Comparison of ENCODE assay signal across 1 cellular context in the genomic region with DNA sequence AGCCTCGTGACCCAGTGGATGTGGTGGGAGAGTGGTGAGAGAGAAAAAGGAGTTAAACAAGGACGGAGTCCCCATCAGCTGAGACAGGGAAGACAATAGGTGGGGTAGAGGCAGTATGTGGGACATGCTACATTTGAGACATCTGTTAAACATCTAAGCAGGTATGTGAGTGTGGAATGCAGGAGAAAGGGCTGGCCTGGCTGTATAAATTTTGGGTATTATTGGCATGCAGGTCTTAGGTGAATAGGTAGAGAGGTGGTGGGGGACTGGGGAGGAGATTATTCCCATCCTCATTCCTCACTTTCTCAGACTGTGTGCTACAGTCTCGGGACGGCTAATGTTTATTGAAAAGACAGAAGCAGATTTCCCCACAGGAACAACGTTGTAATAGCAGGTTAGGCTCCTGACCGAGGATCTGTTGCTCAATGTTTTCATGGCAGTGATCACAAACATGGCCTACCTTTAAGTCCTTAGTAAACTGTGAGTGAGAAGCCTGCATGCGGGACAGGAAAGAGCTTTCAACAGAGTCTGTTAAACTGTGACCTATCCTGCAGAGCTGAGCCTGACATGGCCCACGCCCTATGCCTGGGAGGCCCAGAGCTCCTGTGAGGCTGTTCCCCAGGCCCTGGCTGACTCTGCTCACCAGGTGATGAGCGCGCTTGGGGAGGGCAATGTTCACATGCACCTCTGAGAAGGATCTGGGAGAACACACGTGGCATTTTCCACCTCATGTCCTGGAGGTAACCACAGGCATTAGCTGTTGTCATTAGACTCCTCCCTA.
TF ChIP-seq lines count a peak whose summit lies in the region.

No MANE protein-coding gene starts in this region.

TF ChIP-seq in HepG2, 621 proteins besides CTCF, POLR2A, EP300 and RAD21:
- TF ChIP-seq ZIK1 (CRISPR knock-in tag; IDR thresholded peaks at IDR 0.05; ENCODE audit: borderline replicate concordance, low read depth) (no peak), CEBPB (IDR thresholded peaks at IDR 0.05; ENCODE audit: borderline replicate concordance, low read depth, low read length) (peak; percentile 70), CEBPG (CRISPR knock-in tag; IDR thresholded peaks at IDR 0.05) (peak; percentile 58), CAMTA2 (CRISPR knock-in tag; IDR thresholded peaks at IDR 0.05; ENCODE audit: borderline replicate concordance) (no peak), AFF4 (CRISPR knock-in tag; IDR thresholded peaks at IDR 0.05) (no peak), SETDB1 (CRISPR knock-in tag; IDR thresholded peaks at IDR 0.05; ENCODE audit: borderline replicate concordance) (no peak), TCF7 (IDR thresholded peaks at IDR 0.05; ENCODE audit: low read depth) (no peak), PRMT3 (CRISPR knock-in tag; IDR thresholded peaks at IDR 0.05; ENCODE audit: borderline replicate concordance, low read depth) (no peak), EEA1 (CRISPR knock-in tag; IDR thresholded peaks at IDR 0.05; ENCODE audit: borderline replicate concordance) (no peak), ZSCAN31 (CRISPR knock-in tag; IDR thresholded peaks at IDR 0.05; ENCODE audit: low read depth) (no peak), ZNF44 (CRISPR knock-in tag; IDR thresholded peaks at IDR 0.05) (no peak), ZNF432 (CRISPR knock-in tag; IDR thresholded peaks at IDR 0.05; ENCODE audit: borderline replicate concordance) (no peak)
- TF ChIP-seq, protein P1, sequence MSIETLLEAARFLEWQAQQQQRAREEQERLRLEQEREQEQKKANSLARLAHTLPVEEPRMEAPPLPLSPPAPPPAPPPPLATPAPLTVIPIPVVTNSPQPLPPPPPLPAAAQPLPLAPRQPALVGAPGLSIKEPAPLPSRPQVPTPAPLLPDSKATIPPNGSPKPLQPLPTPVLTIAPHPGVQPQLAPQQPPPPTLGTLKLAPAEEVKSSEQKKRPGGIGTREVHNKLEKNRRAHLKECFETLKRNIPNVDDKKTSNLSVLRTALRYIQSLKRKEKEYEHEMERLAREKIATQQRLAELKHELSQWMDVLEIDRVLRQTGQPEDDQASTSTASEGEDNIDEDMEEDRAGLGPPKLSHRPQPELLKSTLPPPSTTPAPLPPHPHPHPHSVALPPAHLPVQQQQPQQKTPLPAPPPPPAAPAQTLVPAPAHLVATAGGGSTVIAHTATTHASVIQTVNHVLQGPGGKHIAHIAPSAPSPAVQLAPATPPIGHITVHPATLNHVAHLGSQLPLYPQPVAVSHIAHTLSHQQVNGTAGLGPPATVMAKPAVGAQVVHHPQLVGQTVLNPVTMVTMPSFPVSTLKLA (IDR thresholded peaks at IDR 0.05) = 0 out of 2 replicates have a peak, but pooled peaks have one; percentile 19
- TF ChIP-seq, protein P2, sequence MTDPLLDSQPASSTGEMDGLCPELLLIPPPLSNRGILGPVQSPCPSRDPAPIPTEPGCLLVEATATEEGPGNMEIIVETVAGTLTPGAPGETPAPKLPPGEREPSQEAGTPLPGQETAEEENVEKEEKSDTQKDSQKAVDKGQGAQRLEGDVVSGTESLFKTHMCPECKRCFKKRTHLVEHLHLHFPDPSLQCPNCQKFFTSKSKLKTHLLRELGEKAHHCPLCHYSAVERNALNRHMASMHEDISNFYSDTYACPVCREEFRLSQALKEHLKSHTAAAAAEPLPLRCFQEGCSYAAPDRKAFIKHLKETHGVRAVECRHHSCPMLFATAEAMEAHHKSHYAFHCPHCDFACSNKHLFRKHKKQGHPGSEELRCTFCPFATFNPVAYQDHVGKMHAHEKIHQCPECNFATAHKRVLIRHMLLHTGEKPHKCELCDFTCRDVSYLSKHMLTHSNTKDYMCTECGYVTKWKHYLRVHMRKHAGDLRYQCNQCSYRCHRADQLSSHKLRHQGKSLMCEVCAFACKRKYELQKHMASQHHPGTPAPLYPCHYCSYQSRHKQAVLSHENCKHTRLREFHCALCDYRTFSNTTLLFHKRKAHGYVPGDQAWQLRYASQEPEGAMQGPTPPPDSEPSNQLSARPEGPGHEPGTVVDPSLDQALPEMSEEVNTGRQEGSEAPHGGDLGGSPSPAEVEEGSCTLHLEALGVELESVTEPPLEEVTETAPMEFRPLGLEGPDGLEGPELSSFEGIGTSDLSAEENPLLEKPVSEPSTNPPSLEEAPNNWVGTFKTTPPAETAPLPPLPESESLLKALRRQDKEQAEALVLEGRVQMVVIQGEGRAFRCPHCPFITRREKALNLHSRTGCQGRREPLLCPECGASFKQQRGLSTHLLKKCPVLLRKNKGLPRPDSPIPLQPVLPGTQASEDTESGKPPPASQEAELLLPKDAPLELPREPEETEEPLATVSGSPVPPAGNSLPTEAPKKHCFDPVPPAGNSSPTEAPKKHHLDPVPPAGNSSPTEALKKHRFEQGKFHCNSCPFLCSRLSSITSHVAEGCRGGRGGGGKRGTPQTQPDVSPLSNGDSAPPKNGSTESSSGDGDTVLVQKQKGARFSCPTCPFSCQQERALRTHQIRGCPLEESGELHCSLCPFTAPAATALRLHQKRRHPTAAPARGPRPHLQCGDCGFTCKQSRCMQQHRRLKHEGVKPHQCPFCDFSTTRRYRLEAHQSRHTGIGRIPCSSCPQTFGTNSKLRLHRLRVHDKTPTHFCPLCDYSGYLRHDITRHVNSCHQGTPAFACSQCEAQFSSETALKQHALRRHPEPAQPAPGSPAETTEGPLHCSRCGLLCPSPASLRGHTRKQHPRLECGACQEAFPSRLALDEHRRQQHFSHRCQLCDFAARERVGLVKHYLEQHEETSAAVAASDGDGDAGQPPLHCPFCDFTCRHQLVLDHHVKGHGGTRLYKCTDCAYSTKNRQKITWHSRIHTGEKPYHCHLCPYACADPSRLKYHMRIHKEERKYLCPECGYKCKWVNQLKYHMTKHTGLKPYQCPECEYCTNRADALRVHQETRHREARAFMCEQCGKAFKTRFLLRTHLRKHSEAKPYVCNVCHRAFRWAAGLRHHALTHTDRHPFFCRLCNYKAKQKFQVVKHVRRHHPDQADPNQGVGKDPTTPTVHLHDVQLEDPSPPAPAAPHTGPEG (CRISPR knock-in tag; IDR thresholded peaks at IDR 0.05) = no peak
TF ChIP-seq in HepG2: peak in this region for 3.
